ENCODE assay signal across 1 cellular context in the genomic region with DNA sequence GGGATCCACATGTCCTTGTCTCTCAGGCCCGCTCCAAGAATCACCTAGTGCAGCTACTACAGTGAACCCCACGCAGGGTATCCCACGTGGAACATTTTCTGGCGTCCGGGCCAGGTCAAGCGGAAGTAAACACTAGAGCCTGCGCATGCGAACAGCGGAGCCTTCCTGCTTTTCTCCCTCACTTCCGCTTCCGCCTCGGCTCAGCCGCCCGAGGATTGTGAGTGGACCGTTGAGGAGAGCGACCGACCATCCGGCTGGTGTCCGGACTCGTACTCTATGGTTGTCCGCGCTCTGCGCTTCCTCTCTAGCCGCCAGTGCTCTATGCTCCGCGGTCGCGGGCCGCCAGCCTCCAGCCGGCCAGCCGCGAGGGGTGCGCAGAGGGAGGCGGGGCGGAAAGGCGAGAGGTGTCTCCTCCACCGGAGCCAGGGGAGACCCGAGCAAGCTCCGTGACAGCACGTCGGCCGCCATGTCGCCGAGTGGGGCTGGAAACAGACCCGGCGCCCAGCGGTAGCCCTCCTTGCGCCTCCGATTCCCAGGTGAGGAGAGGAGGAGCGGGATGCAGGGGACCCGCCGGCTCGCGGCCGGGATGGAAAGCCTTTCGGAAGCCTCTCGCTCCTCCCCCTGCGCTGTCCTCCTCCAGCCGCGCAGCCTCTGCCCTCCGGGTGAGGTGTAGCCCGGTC.
TF ChIP-seq lines count a peak whose summit lies in the region.

A gene with protein sequence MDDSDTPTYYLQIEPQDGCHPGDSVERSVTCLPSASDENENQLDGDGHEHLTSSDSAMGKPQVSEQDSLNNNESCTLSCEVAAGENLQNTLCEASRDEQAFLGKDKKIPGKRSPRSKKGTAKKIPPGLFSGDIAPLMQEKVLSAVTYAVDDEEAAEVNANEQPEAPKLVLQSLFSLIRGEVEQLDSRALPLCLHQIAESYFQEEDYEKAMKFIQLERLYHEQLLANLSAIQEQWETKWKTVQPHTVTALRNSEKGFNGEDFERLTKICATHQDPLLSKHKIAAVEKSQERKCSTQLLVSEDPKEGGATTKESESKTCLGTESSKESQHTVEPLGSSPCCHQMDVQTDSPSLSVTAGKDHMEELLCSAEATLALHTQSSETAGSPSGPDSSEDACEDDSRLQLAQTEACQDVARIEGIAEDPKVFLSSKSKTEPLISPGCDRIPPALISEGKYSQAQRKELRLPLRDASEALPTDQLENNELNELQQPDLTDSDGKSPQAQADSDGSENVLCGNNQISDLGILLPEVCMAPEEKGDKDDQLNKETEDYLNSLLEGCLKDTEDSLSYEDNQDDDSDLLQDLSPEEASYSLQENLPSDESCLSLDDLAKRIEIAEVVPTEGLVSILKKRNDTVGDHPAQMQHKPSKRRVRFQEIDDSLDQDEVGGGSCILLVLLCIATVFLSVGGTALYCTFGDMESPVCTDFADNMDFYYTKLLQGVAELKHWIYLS (plus strand): TSS at position 329 of the 680 bp plus-strand sequence. CDS start 25,107 bp downstream, outside the sequence.
A gene with protein sequence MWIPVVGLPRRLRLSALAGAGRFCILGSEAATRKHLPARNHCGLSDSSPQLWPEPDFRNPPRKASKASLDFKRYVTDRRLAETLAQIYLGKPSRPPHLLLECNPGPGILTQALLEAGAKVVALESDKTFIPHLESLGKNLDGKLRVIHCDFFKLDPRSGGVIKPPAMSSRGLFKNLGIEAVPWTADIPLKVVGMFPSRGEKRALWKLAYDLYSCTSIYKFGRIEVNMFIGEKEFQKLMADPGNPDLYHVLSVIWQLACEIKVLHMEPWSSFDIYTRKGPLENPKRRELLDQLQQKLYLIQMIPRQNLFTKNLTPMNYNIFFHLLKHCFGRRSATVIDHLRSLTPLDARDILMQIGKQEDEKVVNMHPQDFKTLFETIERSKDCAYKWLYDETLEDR (minus strand): TSS at position 134 of the 680 bp plus-strand sequence. CDS start 123 bp downstream, at position 11.

TF ChIP-seq in K562, 482 proteins besides CTCF, POLR2A, EP300 and RAD21 (continued from another document and continues in another):
- TF ChIP-seq HNRNPUL1 (IDR thresholded peaks at IDR 0.05; ENCODE audit: low read length) = no peak
- TF ChIP-seq KAT7 (CRISPR knock-in tag; IDR thresholded peaks at IDR 0.05; ENCODE audit: borderline replicate concordance) = peak; percentile 75; the same call in 1 of the 2 replicates
- TF ChIP-seq, protein P1, sequence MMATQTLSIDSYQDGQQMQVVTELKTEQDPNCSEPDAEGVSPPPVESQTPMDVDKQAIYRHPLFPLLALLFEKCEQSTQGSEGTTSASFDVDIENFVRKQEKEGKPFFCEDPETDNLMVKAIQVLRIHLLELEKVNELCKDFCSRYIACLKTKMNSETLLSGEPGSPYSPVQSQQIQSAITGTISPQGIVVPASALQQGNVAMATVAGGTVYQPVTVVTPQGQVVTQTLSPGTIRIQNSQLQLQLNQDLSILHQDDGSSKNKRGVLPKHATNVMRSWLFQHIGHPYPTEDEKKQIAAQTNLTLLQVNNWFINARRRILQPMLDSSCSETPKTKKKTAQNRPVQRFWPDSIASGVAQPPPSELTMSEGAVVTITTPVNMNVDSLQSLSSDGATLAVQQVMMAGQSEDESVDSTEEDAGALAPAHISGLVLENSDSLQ (IDR thresholded peaks at IDR 0.05) = peak; percentile 81
- TF ChIP-seq, protein P2, sequence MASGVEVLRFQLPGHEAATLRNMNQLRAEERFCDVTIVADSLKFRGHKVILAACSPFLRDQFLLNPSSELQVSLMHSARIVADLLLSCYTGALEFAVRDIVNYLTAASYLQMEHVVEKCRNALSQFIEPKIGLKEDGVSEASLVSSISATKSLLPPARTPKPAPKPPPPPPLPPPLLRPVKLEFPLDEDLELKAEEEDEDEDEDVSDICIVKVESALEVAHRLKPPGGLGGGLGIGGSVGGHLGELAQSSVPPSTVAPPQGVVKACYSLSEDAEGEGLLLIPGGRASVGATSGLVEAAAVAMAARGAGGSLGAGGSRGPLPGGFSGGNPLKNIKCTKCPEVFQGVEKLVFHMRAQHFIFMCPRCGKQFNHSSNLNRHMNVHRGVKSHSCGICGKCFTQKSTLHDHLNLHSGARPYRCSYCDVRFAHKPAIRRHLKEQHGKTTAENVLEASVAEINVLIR (CRISPR knock-in tag; IDR thresholded peaks at IDR 0.05) = no peak
- TF ChIP-seq RBFOX2 (IDR thresholded peaks at IDR 0.05; ENCODE audit: low read depth, low read length) = peak; percentile 98
- TF ChIP-seq NCOA1 (IDR thresholded peaks at IDR 0.05; ENCODE audit: low read depth) = peak; percentile 60; the same call in 1 of the 2 replicates
- TF ChIP-seq, protein P3, sequence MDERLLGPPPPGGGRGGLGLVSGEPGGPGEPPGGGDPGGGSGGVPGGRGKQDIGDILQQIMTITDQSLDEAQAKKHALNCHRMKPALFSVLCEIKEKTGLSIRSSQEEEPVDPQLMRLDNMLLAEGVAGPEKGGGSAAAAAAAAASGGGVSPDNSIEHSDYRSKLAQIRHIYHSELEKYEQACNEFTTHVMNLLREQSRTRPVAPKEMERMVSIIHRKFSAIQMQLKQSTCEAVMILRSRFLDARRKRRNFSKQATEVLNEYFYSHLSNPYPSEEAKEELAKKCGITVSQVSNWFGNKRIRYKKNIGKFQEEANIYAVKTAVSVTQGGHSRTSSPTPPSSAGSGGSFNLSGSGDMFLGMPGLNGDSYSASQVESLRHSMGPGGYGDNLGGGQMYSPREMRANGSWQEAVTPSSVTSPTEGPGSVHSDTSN (CRISPR knock-in tag; IDR thresholded peaks at IDR 0.05; ENCODE audit: low read depth) = no peak
- TF ChIP-seq, protein P3 (tag; conservative IDR thresholded peaks at IDR 0.05; ENCODE audit: low read depth) = no peak
- TF ChIP-seq TSC22D4 (tag; IDR thresholded peaks at IDR 0.05) = no peak
- TF ChIP-seq, protein P4, sequence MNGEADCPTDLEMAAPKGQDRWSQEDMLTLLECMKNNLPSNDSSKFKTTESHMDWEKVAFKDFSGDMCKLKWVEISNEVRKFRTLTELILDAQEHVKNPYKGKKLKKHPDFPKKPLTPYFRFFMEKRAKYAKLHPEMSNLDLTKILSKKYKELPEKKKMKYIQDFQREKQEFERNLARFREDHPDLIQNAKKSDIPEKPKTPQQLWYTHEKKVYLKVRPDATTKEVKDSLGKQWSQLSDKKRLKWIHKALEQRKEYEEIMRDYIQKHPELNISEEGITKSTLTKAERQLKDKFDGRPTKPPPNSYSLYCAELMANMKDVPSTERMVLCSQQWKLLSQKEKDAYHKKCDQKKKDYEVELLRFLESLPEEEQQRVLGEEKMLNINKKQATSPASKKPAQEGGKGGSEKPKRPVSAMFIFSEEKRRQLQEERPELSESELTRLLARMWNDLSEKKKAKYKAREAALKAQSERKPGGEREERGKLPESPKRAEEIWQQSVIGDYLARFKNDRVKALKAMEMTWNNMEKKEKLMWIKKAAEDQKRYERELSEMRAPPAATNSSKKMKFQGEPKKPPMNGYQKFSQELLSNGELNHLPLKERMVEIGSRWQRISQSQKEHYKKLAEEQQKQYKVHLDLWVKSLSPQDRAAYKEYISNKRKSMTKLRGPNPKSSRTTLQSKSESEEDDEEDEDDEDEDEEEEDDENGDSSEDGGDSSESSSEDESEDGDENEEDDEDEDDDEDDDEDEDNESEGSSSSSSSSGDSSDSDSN (IDR thresholded peaks at IDR 0.05; ENCODE audit: borderline replicate concordance in 1 of 2, low read depth in 2 of 2, low read length in 2 of 2) = peak in 1 of 2 experiments; percentile 88; a peak in 2 of 4 replicates
- TF ChIP-seq CXXC5 (CRISPR knock-in tag; IDR thresholded peaks at IDR 0.05) = peak; percentile 93
- TF ChIP-seq, protein P5, sequence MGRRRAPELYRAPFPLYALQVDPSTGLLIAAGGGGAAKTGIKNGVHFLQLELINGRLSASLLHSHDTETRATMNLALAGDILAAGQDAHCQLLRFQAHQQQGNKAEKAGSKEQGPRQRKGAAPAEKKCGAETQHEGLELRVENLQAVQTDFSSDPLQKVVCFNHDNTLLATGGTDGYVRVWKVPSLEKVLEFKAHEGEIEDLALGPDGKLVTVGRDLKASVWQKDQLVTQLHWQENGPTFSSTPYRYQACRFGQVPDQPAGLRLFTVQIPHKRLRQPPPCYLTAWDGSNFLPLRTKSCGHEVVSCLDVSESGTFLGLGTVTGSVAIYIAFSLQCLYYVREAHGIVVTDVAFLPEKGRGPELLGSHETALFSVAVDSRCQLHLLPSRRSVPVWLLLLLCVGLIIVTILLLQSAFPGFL (CRISPR knock-in tag; IDR thresholded peaks at IDR 0.05) = peak; percentile 84; the same call in 1 of the 2 replicates
- TF ChIP-seq, protein P6, sequence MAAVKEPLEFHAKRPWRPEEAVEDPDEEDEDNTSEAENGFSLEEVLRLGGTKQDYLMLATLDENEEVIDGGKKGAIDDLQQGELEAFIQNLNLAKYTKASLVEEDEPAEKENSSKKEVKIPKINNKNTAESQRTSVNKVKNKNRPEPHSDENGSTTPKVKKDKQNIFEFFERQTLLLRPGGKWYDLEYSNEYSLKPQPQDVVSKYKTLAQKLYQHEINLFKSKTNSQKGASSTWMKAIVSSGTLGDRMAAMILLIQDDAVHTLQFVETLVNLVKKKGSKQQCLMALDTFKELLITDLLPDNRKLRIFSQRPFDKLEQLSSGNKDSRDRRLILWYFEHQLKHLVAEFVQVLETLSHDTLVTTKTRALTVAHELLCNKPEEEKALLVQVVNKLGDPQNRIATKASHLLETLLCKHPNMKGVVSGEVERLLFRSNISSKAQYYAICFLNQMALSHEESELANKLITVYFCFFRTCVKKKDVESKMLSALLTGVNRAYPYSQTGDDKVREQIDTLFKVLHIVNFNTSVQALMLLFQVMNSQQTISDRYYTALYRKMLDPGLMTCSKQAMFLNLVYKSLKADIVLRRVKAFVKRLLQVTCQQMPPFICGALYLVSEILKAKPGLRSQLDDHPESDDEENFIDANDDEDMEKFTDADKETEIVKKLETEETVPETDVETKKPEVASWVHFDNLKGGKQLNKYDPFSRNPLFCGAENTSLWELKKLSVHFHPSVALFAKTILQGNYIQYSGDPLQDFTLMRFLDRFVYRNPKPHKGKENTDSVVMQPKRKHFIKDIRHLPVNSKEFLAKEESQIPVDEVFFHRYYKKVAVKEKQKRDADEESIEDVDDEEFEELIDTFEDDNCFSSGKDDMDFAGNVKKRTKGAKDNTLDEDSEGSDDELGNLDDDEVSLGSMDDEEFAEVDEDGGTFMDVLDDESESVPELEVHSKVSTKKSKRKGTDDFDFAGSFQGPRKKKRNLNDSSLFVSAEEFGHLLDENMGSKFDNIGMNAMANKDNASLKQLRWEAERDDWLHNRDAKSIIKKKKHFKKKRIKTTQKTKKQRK (IDR thresholded peaks at IDR 0.05; ENCODE audit: borderline replicate concordance, low read depth, low read length) = no peak
- no peak for TF ChIP-seq MAFG (tag; conservative IDR thresholded peaks at IDR 0.05)
- TF ChIP-seq, protein P7, sequence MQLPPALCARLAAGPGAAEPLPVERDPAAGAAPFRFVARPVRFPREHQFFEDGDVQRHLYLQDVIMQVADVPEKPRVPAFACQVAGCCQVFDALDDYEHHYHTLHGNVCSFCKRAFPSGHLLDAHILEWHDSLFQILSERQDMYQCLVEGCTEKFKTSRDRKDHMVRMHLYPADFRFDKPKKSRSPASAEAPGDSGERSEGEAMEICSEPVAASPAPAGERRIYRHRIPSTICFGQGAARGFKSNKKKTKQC (CRISPR knock-in tag; IDR thresholded peaks at IDR 0.05) = peak; percentile 91; the same call in 1 of the 2 replicates
- no peak for TF ChIP-seq BDP1 (IDR thresholded peaks at IDR 0.05; ENCODE audit: insufficient read depth, insufficient read length)
- TF ChIP-seq ASH1L (IDR thresholded peaks at IDR 0.05; ENCODE audit: borderline replicate concordance, low read depth, partially characterized antibody) = peak; percentile 65
- TF ChIP-seq ZNF347 (CRISPR knock-in tag; IDR thresholded peaks at IDR 0.05; ENCODE audit: low read depth) = no peak
- TF ChIP-seq SMAD3 (CRISPR knock-in tag; conservative IDR thresholded peaks at IDR 0.05) = no peak
- TF ChIP-seq, protein P8, sequence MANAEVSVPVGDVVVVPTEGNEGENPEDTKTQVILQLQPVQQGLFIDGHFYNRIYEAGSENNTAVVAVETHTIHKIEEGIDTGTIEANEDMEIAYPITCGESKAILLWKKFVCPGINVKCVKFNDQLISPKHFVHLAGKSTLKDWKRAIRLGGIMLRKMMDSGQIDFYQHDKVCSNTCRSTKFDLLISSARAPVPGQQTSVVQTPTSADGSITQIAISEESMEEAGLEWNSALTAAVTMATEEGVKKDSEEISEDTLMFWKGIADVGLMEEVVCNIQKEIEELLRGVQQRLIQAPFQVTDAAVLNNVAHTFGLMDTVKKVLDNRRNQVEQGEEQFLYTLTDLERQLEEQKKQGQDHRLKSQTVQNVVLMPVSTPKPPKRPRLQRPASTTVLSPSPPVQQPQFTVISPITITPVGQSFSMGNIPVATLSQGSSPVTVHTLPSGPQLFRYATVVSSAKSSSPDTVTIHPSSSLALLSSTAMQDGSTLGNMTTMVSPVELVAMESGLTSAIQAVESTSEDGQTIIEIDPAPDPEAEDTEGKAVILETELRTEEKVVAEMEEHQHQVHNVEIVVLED (CRISPR knock-in tag; IDR thresholded peaks at IDR 0.05) = peak; percentile 26; the same call in 1 of the 2 replicates
- TF ChIP-seq, protein P9, sequence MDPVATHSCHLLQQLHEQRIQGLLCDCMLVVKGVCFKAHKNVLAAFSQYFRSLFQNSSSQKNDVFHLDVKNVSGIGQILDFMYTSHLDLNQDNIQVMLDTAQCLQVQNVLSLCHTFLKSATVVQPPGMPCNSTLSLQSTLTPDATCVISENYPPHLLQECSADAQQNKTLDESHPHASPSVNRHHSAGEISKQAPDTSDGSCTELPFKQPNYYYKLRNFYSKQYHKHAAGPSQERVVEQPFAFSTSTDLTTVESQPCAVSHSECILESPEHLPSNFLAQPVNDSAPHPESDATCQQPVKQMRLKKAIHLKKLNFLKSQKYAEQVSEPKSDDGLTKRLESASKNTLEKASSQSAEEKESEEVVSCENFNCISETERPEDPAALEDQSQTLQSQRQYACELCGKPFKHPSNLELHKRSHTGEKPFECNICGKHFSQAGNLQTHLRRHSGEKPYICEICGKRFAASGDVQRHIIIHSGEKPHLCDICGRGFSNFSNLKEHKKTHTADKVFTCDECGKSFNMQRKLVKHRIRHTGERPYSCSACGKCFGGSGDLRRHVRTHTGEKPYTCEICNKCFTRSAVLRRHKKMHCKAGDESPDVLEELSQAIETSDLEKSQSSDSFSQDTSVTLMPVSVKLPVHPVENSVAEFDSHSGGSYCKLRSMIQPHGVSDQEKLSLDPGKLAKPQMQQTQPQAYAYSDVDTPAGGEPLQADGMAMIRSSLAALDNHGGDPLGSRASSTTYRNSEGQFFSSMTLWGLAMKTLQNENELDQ (CRISPR knock-in tag; IDR thresholded peaks at IDR 0.05; ENCODE audit: borderline replicate concordance) = no peak
- TF ChIP-seq BRF1 (IDR thresholded peaks at IDR 0.05; ENCODE audit: borderline replicate concordance, extremely low read depth, insufficient read length) = no peak
- TF ChIP-seq, protein P10, sequence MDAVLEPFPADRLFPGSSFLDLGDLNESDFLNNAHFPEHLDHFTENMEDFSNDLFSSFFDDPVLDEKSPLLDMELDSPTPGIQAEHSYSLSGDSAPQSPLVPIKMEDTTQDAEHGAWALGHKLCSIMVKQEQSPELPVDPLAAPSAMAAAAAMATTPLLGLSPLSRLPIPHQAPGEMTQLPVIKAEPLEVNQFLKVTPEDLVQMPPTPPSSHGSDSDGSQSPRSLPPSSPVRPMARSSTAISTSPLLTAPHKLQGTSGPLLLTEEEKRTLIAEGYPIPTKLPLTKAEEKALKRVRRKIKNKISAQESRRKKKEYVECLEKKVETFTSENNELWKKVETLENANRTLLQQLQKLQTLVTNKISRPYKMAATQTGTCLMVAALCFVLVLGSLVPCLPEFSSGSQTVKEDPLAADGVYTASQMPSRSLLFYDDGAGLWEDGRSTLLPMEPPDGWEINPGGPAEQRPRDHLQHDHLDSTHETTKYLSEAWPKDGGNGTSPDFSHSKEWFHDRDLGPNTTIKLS (IDR thresholded peaks at IDR 0.05; ENCODE audit: borderline replicate concordance, low read depth) = peak; percentile 91; the same call in 1 of the 2 replicates
